Comparison of ENCODE assay signal across 1 cellular context in the genomic region with DNA sequence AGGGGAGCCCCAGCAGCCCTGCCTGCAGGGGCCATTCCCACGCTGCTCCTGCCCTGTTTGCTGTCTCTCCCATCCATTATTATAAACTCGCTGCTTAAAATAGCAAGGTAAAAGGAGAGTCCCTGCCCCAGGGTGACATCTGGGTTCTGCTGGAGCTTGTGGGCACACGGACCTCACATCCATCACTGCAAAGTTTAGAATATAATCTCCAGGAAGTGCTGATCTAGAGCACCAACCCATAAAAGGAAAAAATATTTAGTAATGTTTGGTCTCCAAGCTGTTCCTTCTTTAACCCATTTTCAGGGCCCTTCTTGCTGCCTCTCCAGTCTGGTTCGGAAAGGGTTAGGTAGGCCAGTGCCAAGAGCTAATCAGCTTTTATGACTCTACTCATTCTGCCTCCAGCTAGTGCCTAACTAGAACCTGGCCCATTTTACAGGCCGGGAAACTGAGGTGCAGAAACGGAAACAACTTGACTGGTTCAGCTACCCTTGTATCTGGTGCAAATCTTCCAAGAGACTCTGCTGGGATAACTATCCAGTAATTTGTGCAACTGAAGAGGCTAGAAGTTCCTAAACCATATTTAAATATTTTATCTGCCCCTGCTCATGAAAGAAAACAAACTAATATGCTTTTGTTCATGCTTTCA.
TF ChIP-seq lines count a peak whose summit lies in the region.

No MANE protein-coding gene starts in this region.

TF ChIP-seq in HepG2, 621 proteins besides CTCF, POLR2A, EP300 and RAD21 (continued from another document):
- TF ChIP-seq, protein P1, sequence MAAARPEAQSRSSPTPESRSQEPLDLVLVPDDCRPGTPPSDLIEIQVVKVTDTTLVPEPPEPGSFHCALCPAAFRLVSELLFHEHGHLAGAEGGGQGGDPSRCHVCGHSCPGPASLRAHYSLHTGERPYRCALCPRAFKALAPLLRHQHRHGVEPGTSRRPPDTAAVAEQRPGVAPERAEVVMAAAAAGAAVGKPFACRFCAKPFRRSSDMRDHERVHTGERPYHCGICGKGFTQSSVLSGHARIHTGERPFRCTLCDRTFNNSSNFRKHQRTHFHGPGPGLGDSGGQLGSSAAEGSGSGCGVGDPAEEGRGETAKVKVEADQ (CRISPR knock-in tag; IDR thresholded peaks at IDR 0.05; ENCODE audit: borderline replicate concordance): no peak
